ENCODE assay signal across 1 cellular context in the genomic region with DNA sequence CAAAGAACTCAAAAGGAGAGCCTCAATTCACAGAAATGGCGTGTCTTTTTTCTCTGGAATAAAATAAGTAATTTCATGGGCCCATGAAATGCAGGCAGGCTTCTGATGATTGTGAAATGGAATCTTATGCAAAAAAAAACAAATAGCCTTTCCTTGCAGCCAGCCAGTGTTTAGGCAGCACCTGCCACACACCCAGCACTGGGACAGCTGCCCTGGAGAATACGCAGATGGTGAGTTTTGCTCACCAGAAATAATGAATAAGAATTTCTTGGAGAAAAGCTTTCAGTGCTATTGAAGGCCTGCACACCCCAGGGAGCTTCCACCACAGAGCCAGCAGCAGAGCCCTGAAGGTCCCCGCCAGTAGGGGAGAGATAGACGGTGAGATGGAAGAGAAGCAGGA.
TF ChIP-seq lines count a peak whose summit lies in the region.

No MANE protein-coding gene starts in this region.

TF ChIP-seq in GM23338, 12 proteins besides CTCF, POLR2A, EP300 and RAD21 (continued from another document):
- TF ChIP-seq ZNF462 (CRISPR knock-in tag; IDR thresholded peaks at IDR 0.05): no peak
- TF ChIP-seq POLR2AphosphoS5 (IDR thresholded peaks at IDR 0.05; ENCODE audit: low read depth): no peak
- TF ChIP-seq ETS1 (IDR thresholded peaks at IDR 0.05): no peak
- no peak for TF ChIP-seq NANOG (IDR thresholded peaks at IDR 0.05; ENCODE audit: borderline replicate concordance)
- no peak for TF ChIP-seq REST (IDR thresholded peaks at IDR 0.05; ENCODE audit: unreplicated experiment)
- TF ChIP-seq ZNF331 (CRISPR knock-in tag; IDR thresholded peaks at IDR 0.05; ENCODE audit: low read depth): no peak
- TF ChIP-seq EZH2phosphoT487 (IDR thresholded peaks at IDR 0.05; ENCODE audit: unreplicated experiment): no peak
- no peak for TF ChIP-seq CREB1 (CRISPR knock-in tag; IDR thresholded peaks at IDR 0.05; ENCODE audit: low read depth)
- no peak for TF ChIP-seq JUNB (IDR thresholded peaks at IDR 0.05; ENCODE audit: unreplicated experiment)
